ENCODE assay signal across 11 cellular contexts in genomic region chr16:27529962-27530361, GRCh38. TPM values are rescaled to one million over a fixed set of nuclear protein-coding genes. Genes with fewer than 3 reads are reported as not detected.
A peak's percentile ranks its signal among the peaks of the same experiment; 100 is the strongest.
DNase-seq lines count a peak whose midpoint lies in the region; ATAC-seq lines count a peak whose summit lies in the region.
"Had no signal": no experiment of that assay in that cellular context is flagged by ENCODE, and none has a peak within 500 bp of the region (broad histone marks: within the 10 kb centered on the region; RNA-seq: fewer than 3 reads in every experiment).

No MANE protein-coding gene starts in this region.

- in situ Hi-C loops in ACHN (cut with HindIII; ENCODE audit: low pct_ligation_motif_present, low pct_unique_long_range_greater_than_20kb, low sequenced_read_pairs) = no loop called here

- H3K9me3 Mint-ChIP-seq in activated T-helper 17 cell treated with anti-CD3 and anti-CD28 coated beads, Interleukin-2, amount 50 U/mL, for 72 hours = no peaks in the 10 kb centered on the region
- H3K9me3 Mint-ChIP-seq: dendritic cell treated with granulocyte-macrophage colony-stimulating factor and Interleukin-4, amounts not matched to agents 40 ng/mL and 50 ng/mL, for 4 days; mesothelial cell of epicardium had no signal

- peaks cover 5% of the 10 kb centered on the region for H3K4me1 Mint-ChIP-seq in activated T-helper 17 cell treated with anti-CD3 and anti-CD28 coated beads, Interleukin-2, amount 50 U/mL, for 72 hours

- no peak overlapping the region for H3K4me3 Mint-ChIP-seq in activated T-helper 17 cell treated with anti-CD3 and anti-CD28 coated beads, Interleukin-2, amount 50 U/mL, for 72 hours
- H3K4me3 Mint-ChIP-seq: dendritic cell treated with granulocyte-macrophage colony-stimulating factor and Interleukin-4, amounts not matched to agents 40 ng/mL and 50 ng/mL, for 4 days; mesothelial cell of epicardium had no signal

- H3K36me3 Mint-ChIP-seq in activated T-helper 17 cell treated with anti-CD3 and anti-CD28 coated beads, Interleukin-2, amount 50 U/mL, for 72 hours (ENCODE audit: low read depth) = peaks cover 96% of the 10 kb centered on the region

- H3K27me3 Mint-ChIP-seq in activated T-helper 17 cell treated with anti-CD3 and anti-CD28 coated beads, Interleukin-2, amount 50 U/mL, for 72 hours = no peaks in the 10 kb centered on the region
- H3K27me3 Mint-ChIP-seq: dendritic cell treated with granulocyte-macrophage colony-stimulating factor and Interleukin-4, amounts not matched to agents 40 ng/mL and 50 ng/mL, for 4 days had no signal

- ATAC-seq in activated T-helper 17 cell treated with anti-CD3 and anti-CD28 coated beads, Interleukin-2, amount 50 U/mL, for 72 hours (replicated peaks) = no peak
- ATAC-seq in left lobe of liver (no peak), HG03565 (IDR thresholded peaks at IDR 0.05; ENCODE audit: unreplicated experiment) (no peak)

- peak; percentile 47 for DNase-seq in ACHN
- DNase-seq in HCEC 1CT = peak; percentile 72
- DNase-seq in glomerular visceral epithelial cell (ENCODE audit: extremely low spot score) = peak; percentile 92
- DNase-seq in left lobe of liver (ENCODE audit: low spot score) = no peak
- DNase-seq in mucosa of gallbladder (ENCODE audit: low spot score) = no peak
- no peak for DNase-seq in COLO668 (lab: John Stamatoyannopoulos, UW; ENCODE audit: unreplicated experiment)
- DNase-seq: tibial artery had no signal

- peak overlapping the region; percentile 18 for H3K27ac Mint-ChIP-seq in activated T-helper 17 cell treated with anti-CD3 and anti-CD28 coated beads, Interleukin-2, amount 50 U/mL, for 72 hours
- H3K27ac Mint-ChIP-seq: mesothelial cell of epicardium had no signal

RNA-seq across cellular contexts. Expression of gene GTF3C1, which starts 19.8 kb away (rescaled TPM):
- total RNA-seq in activated T-helper 17 cell treated with anti-CD3 and anti-CD28 coated beads, Interleukin-2, amount 50 U/mL, for 72 hours = 10 to 100 TPM; 56.1 to 60.4 TPM
- 34.2 TPM for total RNA-seq in left lobe of liver
- 70.9 TPM for total RNA-seq in mucosa of gallbladder

RNA-seq across cellular contexts. Expression of gene KATNIP, which starts 20.0 kb away (rescaled TPM):
- total RNA-seq in activated T-helper 17 cell treated with anti-CD3 and anti-CD28 coated beads, Interleukin-2, amount 50 U/mL, for 72 hours = 10 to 100 TPM; 12.9 to 14.3 TPM
- total RNA-seq in left lobe of liver (7.1 TPM), mucosa of gallbladder (38.9 TPM)

Comparison
In these comparisons a context has a peak if more than half of its experiments do, and no peak if none do; other contexts are left out.
1. DNase-seq: peak in ACHN (single experiment), HCEC 1CT (single experiment) and glomerular visceral epithelial cell (single experiment); none in left lobe of liver (single experiment), mucosa of gallbladder (single experiment) and COLO668 (single experiment).